ENCODE assay signal across 9 cellular contexts in genomic region chr9:121368692-121369091, GRCh38. TPM values are rescaled to one million over a fixed set of nuclear protein-coding genes. Genes with fewer than 3 reads are reported as not detected.
DNase-seq lines count a peak whose midpoint lies in the region; ATAC-seq, FAIRE-seq and TF ChIP-seq lines count a peak whose summit lies in the region.
"Not testable (repeated sequence)": the region's sequence is repeated elsewhere in the genome, so short reads cannot be mapped to it uniquely, and the experiment has no call there.
"Had no signal": no experiment of that assay in that cellular context is flagged by ENCODE, and none has a peak within 500 bp of the region (broad histone marks: within the 10 kb centered on the region; RNA-seq: fewer than 3 reads in every experiment).

No MANE protein-coding gene starts in this region.

- peaks cover 16% of the 10 kb centered on the region for H3K9me3 ChIP-seq in BLaER1
- H3K9me3 ChIP-seq in HUES64 (ENCODE audit: insufficient read depth, low read depth, low read length); endothelial cell of umbilical vein (replicated peaks; ENCODE audit: control insufficient read depth, insufficient read depth, low read length); neural progenitor cell (ENCODE audit: low read depth); subcutaneous abdominal adipose tissue (ENCODE audit: control insufficient read depth in 5 of 5, low read length in 5 of 5): not testable (repeated sequence)

- H2AFZ ChIP-seq in endothelial cell of umbilical vein (ENCODE audit: low read depth, low read length); neural progenitor cell (replicated peaks): not testable (repeated sequence)

- dilution Hi-C loops in endothelial cell of umbilical vein (cut with MboI; ENCODE audit: extremely low pct_ligation_motif_present, low sequenced_read_pairs), result not testable (repeated sequence)

- H3K9ac ChIP-seq in BLaER1; HUES64 (ENCODE audit: low read depth, low read length); neural progenitor cell: not testable (repeated sequence)
- peak overlapping the region; percentile 96 for H3K9ac ChIP-seq in endothelial cell of umbilical vein (replicated peaks; ENCODE audit: extremely low read depth, insufficient read depth, low read length)
- H3K9ac ChIP-seq in subcutaneous abdominal adipose tissue (ENCODE audit: low read length in 5 of 5), result peak overlapping the region; percentile 87 to 95 (median 89)

- not testable (repeated sequence) for H3K36me3 Mint-ChIP-seq in activated B cell treated with CpG ODN at 0.5 μM for 24 hours (ENCODE audit: low read depth); neural progenitor cell

- not testable (repeated sequence) for TF ChIP-seq CTCF in activated B cell treated with CpG ODN at 0.5 μM for 24 hours (IDR thresholded peaks at IDR 0.05); astrocyte of the spinal cord (IDR thresholded peaks at IDR 0.05; ENCODE audit: low read depth, low read length); endothelial cell of umbilical vein (IDR thresholded peaks at IDR 0.05; ENCODE audit: extremely low read depth in 1 of 2, insufficient read depth in 1 of 2, low read depth in 1 of 2, low read length in 2 of 2); neural progenitor cell (IDR thresholded peaks at IDR 0.05)

- not testable (repeated sequence) for H4K20me1 ChIP-seq in BLaER1; endothelial cell of umbilical vein (replicated peaks; ENCODE audit: control insufficient read depth, extremely low read depth, insufficient read depth, low read length); neural progenitor cell (ENCODE audit: low read depth)

- H3K27ac ChIP-seq in BLaER1; HUES64 (ENCODE audit: low read depth, low read length): not testable (repeated sequence)
- H3K27ac ChIP-seq in endothelial cell of umbilical vein (ENCODE audit: insufficient read depth, low read depth, low read length) (peak overlapping the region; percentile 93), layer of hippocampus (ENCODE audit: low read depth, low read length) (peak overlapping the region; percentile 89), neural progenitor cell (peak overlapping the region; percentile 90), subcutaneous abdominal adipose tissue (ENCODE audit: low read depth, low read length) (peak overlapping the region; percentile 95)

- TF ChIP-seq POLR2A in endothelial cell of umbilical vein (IDR thresholded peaks at IDR 0.05; ENCODE audit: low read depth, low read length), result not testable (repeated sequence)

- in situ Hi-C loops in astrocyte of the spinal cord (cut with HindIII; ENCODE audit: low sequenced_read_pairs), result not testable (repeated sequence)

- H3K9me3 Mint-ChIP-seq in activated B cell treated with CpG ODN at 0.5 μM for 24 hours, neural progenitor cell: not testable (repeated sequence)

- not testable (repeated sequence) for DNase-seq in activated B cell treated with CpG ODN at 0.5 μM for 24 hours; astrocyte of the spinal cord (ENCODE audit: low read depth, low spot score); endothelial cell of umbilical vein (ENCODE audit: low read depth, low spot score); neural progenitor cell (ENCODE audit: low spot score)

- intact Hi-C loops in activated B cell treated with CpG ODN at 0.5 μM for 24 hours (cut with micrococcal nuclease), result loop anchor here (5.0 kb wide), 1 partner anchor 101 kb away; the partner anchor contains the start of gene GSN
- intact Hi-C loops in endothelial cell of umbilical vein (cut with micrococcal nuclease), result not testable (repeated sequence)

- peaks cover 56% of the 10 kb centered on the region for H3K79me2 ChIP-seq in endothelial cell of umbilical vein (ENCODE audit: control insufficient read depth, insufficient read depth, low read length)
- H3K79me2 ChIP-seq in neural progenitor cell (ENCODE audit: low read depth), result peaks cover 45% of the 10 kb centered on the region

- BruUV-seq in endothelial cell of umbilical vein (replicated peaks; lab: Mats Ljungman, UMichigan), result not testable (repeated sequence)

- not testable (repeated sequence) for ATAC-seq in activated B cell treated with CpG ODN at 0.5 μM for 24 hours (ENCODE audit: low read depth)

- H3K4me3 ChIP-seq in BLaER1, result not testable (repeated sequence)
- H3K4me3 ChIP-seq in HUES64 (ENCODE audit: low read length), result peak overlapping the region; percentile 76
- H3K4me3 ChIP-seq in astrocyte of the spinal cord (ENCODE audit: low read depth, low read length), result peak overlapping the region; percentile 70
- peak overlapping the region; percentile 66 to 88 (median 78) for H3K4me3 ChIP-seq in endothelial cell of umbilical vein (replicated peaks in 1 of 3; ENCODE audit: insufficient read depth in 1 of 3, low read depth in 1 of 3, low read length in 3 of 3)
- H3K4me3 ChIP-seq in neural progenitor cell, result peak overlapping the region; percentile 60
- H3K4me3 ChIP-seq in subcutaneous abdominal adipose tissue (ENCODE audit: low read depth in 1 of 5, low read length in 5 of 5), result peak overlapping the region; percentile 88 to 96 (median 93)

- peaks cover 21% of the 10 kb centered on the region for H3F3A ChIP-seq in neural progenitor cell (ENCODE audit: low read depth)

- H3K4me1 ChIP-seq in BLaER1, result peaks cover 26% of the 10 kb centered on the region
- peaks cover 40% of the 10 kb centered on the region for H3K4me1 ChIP-seq in HUES64 (ENCODE audit: insufficient read depth, low read length)
- H3K4me1 ChIP-seq in endothelial cell of umbilical vein (ENCODE audit: control insufficient read depth, extremely low read depth, insufficient read depth, low read length), result peaks cover 54% of the 10 kb centered on the region
- peaks cover 40% of the 10 kb centered on the region for H3K4me1 ChIP-seq in neural progenitor cell
- peaks cover 16 to 88% (median 76%) of the 10 kb centered on the region in 5 donors for H3K4me1 ChIP-seq in subcutaneous abdominal adipose tissue (ENCODE audit: control insufficient read depth in 5 of 5, insufficient read depth in 5 of 5, low read length in 5 of 5)

- not testable (repeated sequence) for H3K27me3 Mint-ChIP-seq in activated B cell treated with CpG ODN at 0.5 μM for 24 hours
- H3K27me3 Mint-ChIP-seq in neural progenitor cell (ENCODE audit: insufficient read depth, low read depth), result peaks cover 16% of the 10 kb centered on the region

- not testable (repeated sequence) for H3K9me1 ChIP-seq in endothelial cell of umbilical vein (replicated peaks; ENCODE audit: control insufficient read depth, extremely low read depth, insufficient read depth, low read length)

- H3K4me1 Mint-ChIP-seq in activated B cell treated with CpG ODN at 0.5 μM for 24 hours (peaks cover 28% of the 10 kb centered on the region), neural progenitor cell (peaks cover 20% of the 10 kb centered on the region)

- peak overlapping the region; percentile 93 for H3K4me3 Mint-ChIP-seq in activated B cell treated with CpG ODN at 0.5 μM for 24 hours
- H3K4me3 Mint-ChIP-seq in neural progenitor cell, result peak overlapping the region; percentile 83

- H3K4me2 ChIP-seq in BLaER1 (peak overlapping the region; percentile 88; the same call in 1 of the 2 replicates), endothelial cell of umbilical vein (ENCODE audit: insufficient read depth, low read length) (peak overlapping the region; percentile 98), neural progenitor cell (peak overlapping the region; percentile 80)

- H3K27ac Mint-ChIP-seq in activated B cell treated with CpG ODN at 0.5 μM for 24 hours, neural progenitor cell: not testable (repeated sequence)

- not testable (repeated sequence) for H3K36me3 ChIP-seq in BLaER1; HUES64 (ENCODE audit: insufficient read depth, low read length); endothelial cell of umbilical vein (ENCODE audit: control insufficient read depth in 2 of 2, extremely low read depth in 1 of 2, insufficient read depth in 2 of 2, low read length in 2 of 2); neural progenitor cell; subcutaneous abdominal adipose tissue (ENCODE audit: control insufficient read depth in 5 of 5, insufficient read depth in 5 of 5, low read length in 5 of 5)

- POLR2A ChIA-PET in activated B cell treated with CpG ODN at 0.5 μM for 24 hours (lab: Charles Lee) (interaction anchor here (0.6 to 1.1 kb wide), 3 partner anchors 41 to 167 kb away, joined by 3 to 4 read pairs (median 3); partner anchors contain the start of gene RAB14), endothelial cell of umbilical vein (lab: Charles Lee) (interaction anchor here (0.6 to 1.0 kb wide), 7 partner anchors 11 to 1368 kb away, joined by 3 to 9 read pairs (median 5); no protein-coding TSS in a partner anchor)

- not testable (repeated sequence) for FAIRE-seq in endothelial cell of umbilical vein (lab: Jason Lieb, UNC)

- CTCF ChIA-PET in activated B cell treated with CpG ODN at 0.5 μM for 24 hours (lab: Charles Lee) (interaction anchor here (0.7 to 0.8 kb wide), 2 partner anchors 23 to 155 kb away, joined by 3 read pairs; no protein-coding TSS in a partner anchor), endothelial cell of umbilical vein (lab: Charles Lee) (interaction anchor here (0.8 to 1.4 kb wide), 6 partner anchors 11 to 90 kb away, joined by 3 to 8 read pairs (median 6); no protein-coding TSS in a partner anchor)

- H3K27me3 ChIP-seq in BLaER1 (peaks cover 36% of the 10 kb centered on the region), HUES64 (ENCODE audit: insufficient read depth, low read length) (peaks cover 11% of the 10 kb centered on the region)
- not testable (repeated sequence) for H3K27me3 ChIP-seq in endothelial cell of umbilical vein (ENCODE audit: control insufficient read depth in 2 of 2, insufficient read depth in 2 of 2, low read length in 2 of 2); layer of hippocampus (ENCODE audit: control insufficient read depth, insufficient read depth, low read length); neural progenitor cell; subcutaneous abdominal adipose tissue (ENCODE audit: control insufficient read depth in 5 of 5, insufficient read depth in 4 of 5, low read length in 5 of 5)

- 90% methylated on average over 10 of the region's 10 CpGs for WGBS in HUES64

RNA-seq across cellular contexts. Expression of gene STOM, which starts 1.4 kb away (rescaled TPM):
- polyA plus RNA-seq in HUES64 (2013, experiment 1 of 2), result 18.2 TPM
- 17.2 TPM for polyA plus RNA-seq in HUES64 (2013, experiment 2 of 2)
- total RNA-seq in activated B cell treated with CpG ODN at 0.5 μM for 24 hours, result 9.8 and 11.3 TPM in 2 replicates
- 138 and 170 TPM in 2 replicates for total RNA-seq in endothelial cell of umbilical vein
- 133 and 153 TPM in 2 replicates for polyA plus RNA-seq in endothelial cell of umbilical vein
- 149 and 161 TPM in 2 replicates for polyA plus RNA-seq in endothelial cell of umbilical vein (2011; cell fraction: cytosol; rRNA removed)
- polyA plus RNA-seq in endothelial cell of umbilical vein (2011; cell fraction: nucleus; rRNA removed), result 72.7 and 88.0 TPM in 2 replicates
- 142 and 165 TPM in 2 replicates for polyA plus RNA-seq in endothelial cell of umbilical vein (2012)
- polyA minus RNA-seq in endothelial cell of umbilical vein, result 165 and 168 TPM in 2 replicates
- polyA minus RNA-seq in endothelial cell of umbilical vein (2011; cell fraction: cytosol; rRNA and poly(A)+ RNA removed), result 75.4 TPM
- 63.6 and 70.5 TPM in 2 replicates for polyA minus RNA-seq in endothelial cell of umbilical vein (2011; cell fraction: nucleus; rRNA and poly(A)+ RNA removed)
- 61.5 and 99.4 TPM in 2 replicates for total RNA-seq in neural progenitor cell (ENCODE audit: low replicate concordance)
- total RNA-seq: HT-29 had no signal
